ENCODE assay signal across 8 cellular contexts in genomic region chr12:57836442-57837375, GRCh38. TPM values are rescaled to one million over a fixed set of nuclear protein-coding genes. Genes with fewer than 3 reads are reported as not detected.
DNase-seq lines count a peak whose midpoint lies in the region; ATAC-seq and TF ChIP-seq lines count a peak whose summit lies in the region.

No MANE protein-coding gene starts in this region.

- TF ChIP-seq CTCF in MM.1S (IDR thresholded peaks at IDR 0.05; ENCODE audit: low read length) = no peak
- no peak for TF ChIP-seq CTCF in activated B cell treated with CpG ODN at 0.5 μM for 24 hours (IDR thresholded peaks at IDR 0.05)
- no peak for TF ChIP-seq CTCF in neural crest cell (conservative IDR thresholded peaks at IDR 0.05)

- peaks cover 100% of the 10 kb centered on the region for H3K79me2 ChIP-seq in MM.1S (ENCODE audit: low read length)

- peak overlapping the region; percentile 57 for H3K4me3 Mint-ChIP-seq in activated T-cell treated with anti-CD3 and anti-CD28 coated beads, Interleukin-2, amount 50 U/mL, for 24 hours
- H3K4me3 Mint-ChIP-seq in activated B cell treated with CpG ODN at 0.5 μM for 24 hours (peak overlapping the region; percentile 64), neural crest cell (peak overlapping the region; percentile 74)

- H3K36me3 ChIP-seq in H7 (replicated peaks; ENCODE audit: control insufficient read depth, insufficient read depth, low read length) (no peaks in the 10 kb centered on the region), MM.1S (replicated peaks; ENCODE audit: insufficient read depth, low read length) (no peaks in the 10 kb centered on the region)

- DNase-seq in activated T-cell treated with anti-CD3 and anti-CD28 coated beads, Interleukin-2, amount 50 U/mL, for 24 hours = peak; percentile 53
- DNase-seq in activated T-cell treated with anti-CD3 and anti-CD28 coated beads, Interleukin-2, amount 50 U/mL, for 1 hour = no peak
- DNase-seq in H7 (peak; percentile 63), MM.1S (peak; percentile 78), activated B cell treated with CpG ODN at 0.5 μM for 24 hours (no peak), fibroblast of gingiva (ENCODE audit: low read depth) (peak; percentile 66), neural crest cell (ENCODE audit: low read depth, low spot score) (no peak), T1000 (lab: John Stamatoyannopoulos, UW) (no peak)

- H3K4me2 ChIP-seq in MM.1S (ENCODE audit: low read depth, low read length) = peak overlapping the region; percentile 88

- H3K4me3 ChIP-seq in H7 (ENCODE audit: insufficient read depth, low read depth, low read length) = no peak overlapping the region
- H3K4me3 ChIP-seq in MM.1S (ENCODE audit: low read length) = peak overlapping the region; percentile 49

- no peaks in the 10 kb centered on the region for H3K27me3 ChIP-seq in H7 (ENCODE audit: control insufficient read depth, insufficient read depth, low read length)
- no peaks in the 10 kb centered on the region for H3K27me3 ChIP-seq in MM.1S (replicated peaks; ENCODE audit: insufficient read depth, low read length)

- H3K9me3 Mint-ChIP-seq in activated T-cell treated with anti-CD3 and anti-CD28 coated beads, Interleukin-2, amount 50 U/mL, for 24 hours = no peaks in the 10 kb centered on the region
- H3K9me3 Mint-ChIP-seq in activated B cell treated with CpG ODN at 0.5 μM for 24 hours = no peaks in the 10 kb centered on the region
- H3K9me3 Mint-ChIP-seq in neural crest cell = no peaks in the 10 kb centered on the region

- peaks cover 61% of the 10 kb centered on the region for H3F3A ChIP-seq in MM.1S (ENCODE audit: insufficient read depth, low read length)

- H4K20me1 ChIP-seq in MM.1S (ENCODE audit: insufficient read depth, low read length) = peaks cover 35% of the 10 kb centered on the region; the same call in 1 of the 2 replicates

- peak overlapping the region; percentile 92 for H3K27ac Mint-ChIP-seq in activated T-cell treated with anti-CD3 and anti-CD28 coated beads, Interleukin-2, amount 50 U/mL, for 24 hours
- H3K27ac Mint-ChIP-seq in activated B cell treated with CpG ODN at 0.5 μM for 24 hours = peak overlapping the region; percentile 84
- peak overlapping the region; percentile 95 for H3K27ac Mint-ChIP-seq in neural crest cell (ENCODE audit: unreplicated experiment)

- H3K9me3 ChIP-seq in MM.1S (replicated peaks; ENCODE audit: insufficient read depth, low read length) = no peaks in the 10 kb centered on the region

- H3K9me2 ChIP-seq in MM.1S (replicated peaks; ENCODE audit: insufficient read depth, low read length) = no peaks in the 10 kb centered on the region

- H3K27ac ChIP-seq in MM.1S (ENCODE audit: low read length) = peak overlapping the region; percentile 72

- H3K27me3 Mint-ChIP-seq in activated T-cell treated with anti-CD3 and anti-CD28 coated beads, Interleukin-2, amount 50 U/mL, for 24 hours = no peaks in the 10 kb centered on the region
- H3K27me3 Mint-ChIP-seq in activated B cell treated with CpG ODN at 0.5 μM for 24 hours (no peaks in the 10 kb centered on the region), neural crest cell (ENCODE audit: low read depth) (no peaks in the 10 kb centered on the region)

- H3K36me3 Mint-ChIP-seq in activated T-cell treated with anti-CD3 and anti-CD28 coated beads, Interleukin-2, amount 50 U/mL, for 24 hours (ENCODE audit: low read depth) = no peaks in the 10 kb centered on the region
- H3K36me3 Mint-ChIP-seq in activated B cell treated with CpG ODN at 0.5 μM for 24 hours (ENCODE audit: low read depth) = no peaks in the 10 kb centered on the region
- H3K36me3 Mint-ChIP-seq in neural crest cell (ENCODE audit: low read depth) = no peaks in the 10 kb centered on the region

- peak; percentile 20 for ATAC-seq in activated B cell treated with CpG ODN at 0.5 μM for 24 hours (ENCODE audit: low read depth)

- no peak overlapping the region for H2AFZ ChIP-seq in MM.1S (ENCODE audit: low read length)

- H3K9ac ChIP-seq in MM.1S (ENCODE audit: low read length) = peak overlapping the region; percentile 52; the same call in 1 of the 2 replicates

- POLR2A ChIA-PET in activated B cell treated with CpG ODN at 0.5 μM for 24 hours (lab: Charles Lee) = interaction anchor here (0.7 to 8.0 kb wide), 10 partner anchors 9 to 105 kb away, joined by 3 to 91 read pairs (median 4); partner anchors contain the start of genes ATP23, CDK4, CTDSP2 and EEF1AKMT3

- H3K4me1 Mint-ChIP-seq in activated T-cell treated with anti-CD3 and anti-CD28 coated beads, Interleukin-2, amount 50 U/mL, for 24 hours (ENCODE audit: low read depth) = peaks cover 93% of the 10 kb centered on the region
- H3K4me1 Mint-ChIP-seq in activated B cell treated with CpG ODN at 0.5 μM for 24 hours (peaks cover 97% of the 10 kb centered on the region), neural crest cell (peaks cover 71% of the 10 kb centered on the region)

- CTCF ChIA-PET in activated B cell treated with CpG ODN at 0.5 μM for 24 hours (lab: Charles Lee) = interaction anchor here (1.2 to 4.9 kb wide), 3 partner anchors 60 to 69 kb away, joined by 3 to 35 read pairs (median 30); no protein-coding TSS in a partner anchor

- H3K4me1 ChIP-seq in MM.1S (ENCODE audit: low read length) = peaks cover 90% of the 10 kb centered on the region

- intact Hi-C loops in activated B cell treated with CpG ODN at 0.5 μM for 24 hours (cut with micrococcal nuclease) = loop anchor here (1.0 kb wide), 1 partner anchor 63 kb away; no protein-coding TSS in a partner anchor

RNA-seq across cellular contexts. Expression of gene CTDSP2, which starts 9.8 kb away (rescaled TPM):
- total RNA-seq in H7 (2014; rRNA removed; shearing (Covaris generic)) = 59.3 and 74.2 TPM in 2 replicates
- total RNA-seq in activated B cell treated with CpG ODN at 0.5 μM for 24 hours (73.2 and 81.5 TPM in 2 replicates), neural crest cell (83.2 and 83.4 TPM in 2 replicates)

RNA-seq across cellular contexts. Expression of gene AVIL, which starts 18.2 kb away (rescaled TPM):
- total RNA-seq in H7 (2014; rRNA removed; shearing (Covaris generic)) = 0.38 TPM in 1 of 2 replicates, not detected in the other
- 1.5 and 3.1 TPM in 2 replicates for total RNA-seq in activated B cell treated with CpG ODN at 0.5 μM for 24 hours
- total RNA-seq in neural crest cell = 1.6 and 1.7 TPM in 2 replicates

RNA-seq across cellular contexts. Expression of gene TSFM, which starts 54.1 kb away (rescaled TPM):
- 57.7 and 67.8 TPM in 2 replicates for total RNA-seq in H7 (2014; rRNA removed; shearing (Covaris generic))
- 28.4 and 33.4 TPM in 2 replicates for total RNA-seq in activated B cell treated with CpG ODN at 0.5 μM for 24 hours
- 31.7 and 32.3 TPM in 2 replicates for total RNA-seq in neural crest cell

Comparison
In these comparisons a context has a peak if more than half of its experiments do, and no peak if none do; other contexts are left out.
1. DNase-seq: peak in activated T-cell treated with anti-CD3 and anti-CD28 coated beads, Interleukin-2, amount 50 U/mL, for 24 hours (single experiment), H7 (single experiment), MM.1S (single experiment) and fibroblast of gingiva (single experiment); none in activated T-cell treated with anti-CD3 and anti-CD28 coated beads, Interleukin-2, amount 50 U/mL, for 1 hour (single experiment), activated B cell treated with CpG ODN at 0.5 μM for 24 hours (single experiment), neural crest cell (single experiment) and T1000 (single experiment).
2. Peak in every context shown above with its lines, with median percentiles within 50 percentile points of each other: H3K27ac Mint-ChIP-seq and H3K4me3 Mint-ChIP-seq.